Comparison of ENCODE assay signal across 16 cellular contexts in the genomic region with DNA sequence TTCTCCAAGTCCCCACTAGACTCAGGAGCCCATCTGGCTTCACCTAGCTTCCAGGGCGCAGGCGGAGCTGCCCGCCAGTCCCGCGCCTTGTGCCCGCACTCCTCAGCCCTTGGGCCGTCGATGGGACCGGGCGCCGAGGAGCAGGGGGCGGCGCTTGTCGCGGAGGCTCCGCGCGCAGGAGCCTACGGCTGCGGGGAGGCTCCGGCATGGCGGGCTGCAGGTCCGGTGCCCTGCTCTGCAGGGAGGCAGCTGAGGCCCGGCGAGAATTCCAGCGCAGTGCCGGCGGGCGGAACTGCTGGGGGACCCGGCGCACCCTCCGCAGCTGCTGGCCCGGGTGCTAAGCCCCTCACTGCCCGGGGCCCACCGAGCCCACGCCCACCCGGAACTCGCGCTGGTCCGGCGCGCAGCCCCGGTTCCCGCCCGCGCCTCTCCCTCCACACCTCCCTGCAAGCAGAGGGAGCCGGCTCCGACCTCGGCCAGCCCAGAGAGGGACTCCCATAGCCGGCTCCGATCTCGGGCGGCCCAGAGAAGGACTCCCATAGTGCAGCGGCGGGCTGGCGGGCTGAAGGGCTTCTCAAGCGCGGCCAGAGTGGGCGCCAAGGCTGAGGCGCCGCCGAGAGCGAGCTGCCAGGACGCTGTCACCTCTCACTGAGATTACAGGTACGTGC.
DNase-seq lines count a peak whose midpoint lies in the region; ATAC-seq and TF ChIP-seq lines count a peak whose summit lies in the region.
"Had no signal": no experiment of that assay in that cellular context is flagged by ENCODE, and none has a peak within 500 bp of the region (broad histone marks: within the 10 kb centered on the region; RNA-seq: fewer than 3 reads in every experiment).

No MANE protein-coding gene starts in this region.

- no peaks in the 10 kb centered on the region for H3K4me1 Mint-ChIP-seq in stimulated activated naive CD8-positive, alpha-beta T cell treated with anti-CD3 and anti-CD28 coated beads, Interleukin-15, amount 100 ng/mL, for 72 hours
- H3K4me1 Mint-ChIP-seq in chondrocyte (ENCODE audit: low read depth): no peaks in the 10 kb centered on the region
- no peaks in the 10 kb centered on the region for H3K4me1 Mint-ChIP-seq in stimulated activated memory B cell treated with anti-CD40 and anti-IgM and Interleukin-4, amounts not matched to agents 10 μg/mL and 1 μg/mL and 100 μg/mL, for 72 hours
- H3K4me1 Mint-ChIP-seq: CD4-positive, alpha-beta memory T cell had no signal

- TF ChIP-seq CTCF in chondrocyte (IDR thresholded peaks at IDR 0.05): no peak

- peak; percentile 56 for ATAC-seq in stimulated activated naive CD8-positive, alpha-beta T cell treated with anti-CD3 and anti-CD28 coated beads, Interleukin-15, amount 100 ng/mL, for 72 hours
- no peak for ATAC-seq in stimulated activated naive CD8-positive, alpha-beta T cell treated with anti-CD3 and anti-CD28 coated beads, Interleukin-15, Interleukin-2, amounts not matched to agents 100 U/mL and 50 U/mL, for 24 hours
- ATAC-seq in stimulated activated memory B cell treated with anti-CD40 and anti-IgM and Interleukin-4, amounts not matched to agents 10 μg/mL and 1 μg/mL and 100 μg/mL, for 72 hours: peak; percentile 44
- no peak for ATAC-seq in GM18909 (IDR thresholded peaks at IDR 0.05; ENCODE audit: poor library complexity, unreplicated experiment)
- ATAC-seq: HCT116 had no signal

- H3K27me3 Mint-ChIP-seq in stimulated activated naive CD8-positive, alpha-beta T cell treated with anti-CD3 and anti-CD28 coated beads, Interleukin-15, amount 100 ng/mL, for 72 hours: peaks cover 9% of the 10 kb centered on the region
- H3K27me3 Mint-ChIP-seq in chondrocyte (ENCODE audit: low read depth): no peaks in the 10 kb centered on the region
- peaks cover 10% of the 10 kb centered on the region for H3K27me3 Mint-ChIP-seq in stimulated activated memory B cell treated with anti-CD40 and anti-IgM and Interleukin-4, amounts not matched to agents 10 μg/mL and 1 μg/mL and 100 μg/mL, for 72 hours

- no peak overlapping the region for H3K4me3 Mint-ChIP-seq in stimulated activated naive CD8-positive, alpha-beta T cell treated with anti-CD3 and anti-CD28 coated beads, Interleukin-15, amount 100 ng/mL, for 72 hours
- no peak overlapping the region for H3K4me3 Mint-ChIP-seq in chondrocyte (ENCODE audit: unreplicated experiment)
- no peak overlapping the region for H3K4me3 Mint-ChIP-seq in stimulated activated memory B cell treated with anti-CD40 and anti-IgM and Interleukin-4, amounts not matched to agents 10 μg/mL and 1 μg/mL and 100 μg/mL, for 72 hours
- H3K4me3 Mint-ChIP-seq: CD4-positive, alpha-beta memory T cell; H9 had no signal

- H3K9me3 Mint-ChIP-seq in stimulated activated naive CD8-positive, alpha-beta T cell treated with anti-CD3 and anti-CD28 coated beads, Interleukin-15, amount 100 ng/mL, for 72 hours: peaks cover 0 to 5% of the 10 kb centered on the region in 2 donors
- H3K9me3 Mint-ChIP-seq in chondrocyte (ENCODE audit: low read depth): no peaks in the 10 kb centered on the region
- no peaks in the 10 kb centered on the region for H3K9me3 Mint-ChIP-seq in stimulated activated memory B cell treated with anti-CD40 and anti-IgM and Interleukin-4, amounts not matched to agents 10 μg/mL and 1 μg/mL and 100 μg/mL, for 72 hours
- H3K9me3 Mint-ChIP-seq: CD4-positive, alpha-beta memory T cell had no signal

- no peak overlapping the region for H3K27ac Mint-ChIP-seq in stimulated activated naive CD8-positive, alpha-beta T cell treated with anti-CD3 and anti-CD28 coated beads, Interleukin-15, amount 100 ng/mL, for 72 hours
- no peak overlapping the region for H3K27ac Mint-ChIP-seq in chondrocyte (ENCODE audit: unreplicated experiment)
- no peak overlapping the region for H3K27ac Mint-ChIP-seq in stimulated activated memory B cell treated with anti-CD40 and anti-IgM and Interleukin-4, amounts not matched to agents 10 μg/mL and 1 μg/mL and 100 μg/mL, for 72 hours
- H3K27ac Mint-ChIP-seq: CD4-positive, alpha-beta memory T cell; H9 had no signal

- no peaks in the 10 kb centered on the region for H3K36me3 Mint-ChIP-seq in chondrocyte (ENCODE audit: low read depth)
- H3K36me3 Mint-ChIP-seq in stimulated activated memory B cell treated with anti-CD40 and anti-IgM and Interleukin-4, amounts not matched to agents 10 μg/mL and 1 μg/mL and 100 μg/mL, for 72 hours: no peaks in the 10 kb centered on the region
- H3K36me3 Mint-ChIP-seq: CD4-positive, alpha-beta memory T cell had no signal

- DNase-seq in stimulated activated naive CD8-positive, alpha-beta T cell treated with anti-CD3 and anti-CD28 coated beads, Interleukin-15, amount 100 ng/mL, for 72 hours: no peak
- DNase-seq in stimulated activated naive CD8-positive, alpha-beta T cell treated with anti-CD3 and anti-CD28 coated beads, Interleukin-15, Interleukin-2, amounts not matched to agents 100 U/mL and 50 U/mL, for 24 hours: no peak
- DNase-seq in chondrocyte (ENCODE audit: low spot score) (peak; percentile 87), retina (no peak), NCI-H1436 treated with DMSO at 0.1 percent for 48 hours (lab: John Stamatoyannopoulos, UW) (no peak)
- DNase-seq: C1 segment of cervical spinal cord; Calu3; CD4-positive, alpha-beta memory T cell; COR-L47; DMS53; DMS79 treated with DMSO at 0.1 percent for 48 hours; GM23248; H9 had no signal

Comparison
In these comparisons a context has a peak if more than half of its experiments do, and no peak if none do; other contexts are left out.
1. ATAC-seq: peak in stimulated activated naive CD8-positive, alpha-beta T cell treated with anti-CD3 and anti-CD28 coated beads, Interleukin-15, amount 100 ng/mL, for 72 hours (single experiment) and stimulated activated memory B cell treated with anti-CD40 and anti-IgM and Interleukin-4, amounts not matched to agents 10 μg/mL and 1 μg/mL and 100 μg/mL, for 72 hours (single experiment); none in stimulated activated naive CD8-positive, alpha-beta T cell treated with anti-CD3 and anti-CD28 coated beads, Interleukin-15, Interleukin-2, amounts not matched to agents 100 U/mL and 50 U/mL, for 24 hours (single experiment) and GM18909 (single experiment).